8 cellular contexts compared by ENCODE assay signal in genomic region chr3:143119009-143119914, GRCh38. TPM values are rescaled to one million over a fixed set of nuclear protein-coding genes. Genes with fewer than 3 reads are reported as not detected.
A peak's percentile ranks its signal among the peaks of the same experiment; 100 is the strongest.
DNase-seq lines count a peak whose midpoint lies in the region; ATAC-seq and TF ChIP-seq lines count a peak whose summit lies in the region.

Gene CHST2, plus strand, starts transcription at chr3:143119771. Its CDS starts 1,046 bp downstream, at chr3:143120817.

- H3K9ac ChIP-seq in HUES48 (ENCODE audit: low read depth, low read length): peak within 1 kb of the TSS; percentile 64

- H3K36me3 ChIP-seq in HUES48 (ENCODE audit: control insufficient read depth, insufficient read depth, low read length) (peaks cover 4% of the 10 kb centered on the region; the same call in 1 of the 2 replicates), RWPE2 (ENCODE audit: low read depth) (no peaks in the 10 kb centered on the region), testis (ENCODE audit: low read depth, missing control alignments) (no peaks in the 10 kb centered on the region)

- H3K27me3 Mint-ChIP-seq in activated naive CD4-positive, alpha-beta T cell treated with anti-CD3 and anti-CD28 coated beads for 36 hours (ENCODE audit: low read depth): no peaks in the 10 kb centered on the region

- TF ChIP-seq POLR2A in testis (IDR thresholded peaks at IDR 0.05): no peak

- no peak for TF ChIP-seq CTCF in RWPE2 (IDR thresholded peaks at IDR 0.05; ENCODE audit: poor library complexity, severe bottlenecking)
- no peak for TF ChIP-seq CTCF in testis (IDR thresholded peaks at IDR 0.05)

- H3K4me1 Mint-ChIP-seq in activated naive CD4-positive, alpha-beta T cell treated with anti-CD3 and anti-CD28 coated beads for 36 hours (ENCODE audit: low read depth): peaks cover 31% of the 10 kb centered on the region

- ATAC-seq in GM21381 (IDR thresholded peaks at IDR 0.05; ENCODE audit: unreplicated experiment): peak; percentile 84
- ATAC-seq in RWPE2 (ENCODE audit: low read depth): peak; percentile 94

- CTCF ChIA-PET in activated naive CD4-positive, alpha-beta T cell treated with anti-CD3 and anti-CD28 coated beads for 36 hours (lab: Charles Lee): interaction anchor here (1.1 to 3.0 kb wide), 4 partner anchors 16 to 556 kb away, joined by 3 to 16 read pairs (median 7); no protein-coding TSS in a partner anchor

- DNase-seq in DMS153 (lab: John Stamatoyannopoulos, UW): peak; percentile 49
- peak; percentile 75 for DNase-seq in RWPE2 (ENCODE audit: low spot score)
- peak; percentile 76 for DNase-seq in activated naive CD4-positive, alpha-beta T cell treated with anti-CD3 and anti-CD28 coated beads for 36 hours
- DNase-seq in glomerular endothelial cell (ENCODE audit: extremely low read depth, low read depth, low spot score): no peak
- peak; percentile 66 for DNase-seq in occipital lobe (lab: John Stamatoyannopoulos, UW)
- DNase-seq in testis: peak; percentile 73

- H3K4me3 ChIP-seq in HUES48 (ENCODE audit: low read depth, low read length) (peak within 1 kb of the TSS; percentile 90), RWPE2 (ENCODE audit: severe bottlenecking) (peak within 1 kb of the TSS; percentile 64), testis (peak within 1 kb of the TSS; percentile 66 to 79)

- 1% methylated on average over 45 to 91 of the region's 102 CpGs for WGBS in testis, 2 donors

- peaks cover 6% of the 10 kb centered on the region for H3K36me3 Mint-ChIP-seq in activated naive CD4-positive, alpha-beta T cell treated with anti-CD3 and anti-CD28 coated beads for 36 hours (ENCODE audit: low read depth)

- H3K27ac ChIP-seq in HUES48 (ENCODE audit: low read depth, low read length): peak within 1 kb of the TSS; percentile 37
- peak within 1 kb of the TSS; percentile 14 for H3K27ac ChIP-seq in RWPE2 (ENCODE audit: poor library complexity, severe bottlenecking)
- H3K27ac ChIP-seq in testis: peak within 1 kb of the TSS; percentile 76 to 79

- H3K27ac Mint-ChIP-seq in activated naive CD4-positive, alpha-beta T cell treated with anti-CD3 and anti-CD28 coated beads for 36 hours: no peak within 1 kb of the TSS

- peak within 1 kb of the TSS; percentile 84 for H3K4me3 Mint-ChIP-seq in activated naive CD4-positive, alpha-beta T cell treated with anti-CD3 and anti-CD28 coated beads for 36 hours

- H3K27me3 ChIP-seq in HUES48 (ENCODE audit: control insufficient read depth, insufficient read depth, low read length) (peaks cover 30% of the 10 kb centered on the region), RWPE2 (ENCODE audit: insufficient read depth, poor library complexity, severe bottlenecking) (no peaks in the 10 kb centered on the region), testis (no peaks in the 10 kb centered on the region)

- H3K4me1 ChIP-seq in HUES48 (ENCODE audit: control insufficient read depth, insufficient read depth, low read length) (peaks cover 6% of the 10 kb centered on the region; the same call in 1 of the 2 replicates), RWPE2 (ENCODE audit: insufficient read depth, poor library complexity, severe bottlenecking) (no peaks in the 10 kb centered on the region), testis (no peaks in the 10 kb centered on the region)

- H3K9me3 Mint-ChIP-seq in activated naive CD4-positive, alpha-beta T cell treated with anti-CD3 and anti-CD28 coated beads for 36 hours: no peaks in the 10 kb centered on the region

- H3K9me3 ChIP-seq in HUES48 (ENCODE audit: control insufficient read depth, insufficient read depth, low read length): no peaks in the 10 kb centered on the region
- peaks cover 2% of the 10 kb centered on the region for H3K9me3 ChIP-seq in RWPE2 (ENCODE audit: severe bottlenecking)
- no peaks in the 10 kb centered on the region for H3K9me3 ChIP-seq in testis

- intact Hi-C loops in activated naive CD4-positive, alpha-beta T cell treated with anti-CD3 and anti-CD28 coated beads for 36 hours (cut with micrococcal nuclease): loop anchor here (1.0 kb wide), 4 partner anchors 37 to 852 kb away; partner anchors contain the start of genes DIPK2A and U2SURP
- intact Hi-C loops in testis (cut with DNase I; ENCODE audit: low total_unique reads): no loop called here

RNA-seq across cellular contexts. Expression of gene CHST2, which starts in this region (rescaled TPM):
- total RNA-seq in activated naive CD4-positive, alpha-beta T cell treated with anti-CD3 and anti-CD28 coated beads for 36 hours: 1 to 10 TPM; 4.2 to 4.4 TPM
- total RNA-seq in glomerular endothelial cell (29.3 and 32.0 TPM in 2 replicates), occipital lobe (33.4 TPM), testis (1 to 10 TPM; 6.8 to 7.5 TPM)
- 3.7 TPM for polyA plus RNA-seq in testis (ENCODE audit: insufficient read depth, low read depth, low replicate concordance)

Comparison
In these comparisons a context has a peak if more than half of its experiments do, and no peak if none do; other contexts are left out.
1. H3K27ac ChIP-seq: peak in every context shown above with its lines; median percentile 78 in testis; 37 in HUES48; 14 in RWPE2.